ENCODE assay signal across 1 cellular context in genomic region chr17:78225088-78225865, GRCh38.
TF ChIP-seq lines count a peak whose summit lies in the region.

No MANE protein-coding gene starts in this region.

TF ChIP-seq in HCT116, 20 proteins besides CTCF, POLR2A, EP300 and RAD21:
- no peak for TF ChIP-seq ZBTB33 (IDR thresholded peaks at IDR 0.05; ENCODE audit: extremely low read depth, insufficient replicate concordance, low read length)
- no peak for TF ChIP-seq ATF3 (IDR thresholded peaks at IDR 0.05)
- peak; percentile 68 for TF ChIP-seq POLR2AphosphoS5 (IDR thresholded peaks at IDR 0.05; ENCODE audit: low read depth, low read length)
- no peak for TF ChIP-seq CEBPB (IDR thresholded peaks at IDR 0.05; ENCODE audit: low read depth)
- no peak for TF ChIP-seq EGR1 (IDR thresholded peaks at IDR 0.05; ENCODE audit: low read depth)
- TF ChIP-seq ZNF274 (IDR thresholded peaks at IDR 0.05; ENCODE audit: low read depth, low read length) = no peak
